ENCODE assay signal across 8 cellular contexts in genomic region chr16:74297296-74297665, GRCh38. TPM values are rescaled to one million over a fixed set of nuclear protein-coding genes. Genes with fewer than 3 reads are reported as not detected.
A peak's percentile ranks its signal among the peaks of the same experiment; 100 is the strongest.
DNase-seq lines count a peak whose midpoint lies in the region; ATAC-seq and TF ChIP-seq lines count a peak whose summit lies in the region.

No MANE protein-coding gene starts in this region.

- no peak for TF ChIP-seq POLR2A in breast epithelium (IDR thresholded peaks at IDR 0.05)

- intact Hi-C loops in breast epithelium (cut with DNase I; ENCODE audit: low total_unique reads): no loop called here

- peaks cover 19% of the 10 kb centered on the region; the same call in 1 of the 2 replicates for H4K20me1 ChIP-seq in SU-DHL-6 (ENCODE audit: low read depth, low read length)

- H3F3A ChIP-seq in SU-DHL-6 (ENCODE audit: insufficient read depth): peaks cover 7% of the 10 kb centered on the region; the same call in 1 of the 2 replicates

- H3K9me3 ChIP-seq in SU-DHL-6 (ENCODE audit: insufficient read depth, low read length) (no peaks in the 10 kb centered on the region), breast epithelium (no peaks in the 10 kb centered on the region)

- peak overlapping the region; percentile 88 for H2AFZ ChIP-seq in SU-DHL-6 (ENCODE audit: low read depth, low read length, severe bottlenecking)

- H3K27ac ChIP-seq in SU-DHL-6 (ENCODE audit: low read depth, low read length) (peak overlapping the region; percentile 90), breast epithelium (peak overlapping the region; percentile 97 to 98)

- peak overlapping the region; percentile 99 for H3K4me2 ChIP-seq in SU-DHL-6 (ENCODE audit: low read depth, low read length, poor library complexity, severe bottlenecking)

- H3K79me2 ChIP-seq in SU-DHL-6 (ENCODE audit: insufficient read depth, low read length): peaks cover 31% of the 10 kb centered on the region

- peaks cover 4 to 10% of the 10 kb centered on the region in 2 donors for H3K4me1 ChIP-seq in breast epithelium

- ATAC-seq in HG02852 (IDR thresholded peaks at IDR 0.05; ENCODE audit: unreplicated experiment) (peak; percentile 30), left lobe of liver (peak; percentile 14), HG03097 (IDR thresholded peaks at IDR 0.05; ENCODE audit: low FRiP score, unreplicated experiment) (no peak)

- H3K4me3 ChIP-seq in GM12875 (ENCODE audit: low read depth, low read length) (peak overlapping the region; percentile 77), SU-DHL-6 (ENCODE audit: insufficient read depth, low read length, poor library complexity, severe bottlenecking) (peak overlapping the region; percentile 98), breast epithelium (peak overlapping the region; percentile 81 to 97 (median 92))

- H3K27me3 ChIP-seq in SU-DHL-6 (ENCODE audit: low read length) (no peaks in the 10 kb centered on the region), breast epithelium (no peaks in the 10 kb centered on the region)

- peak overlapping the region; percentile 88 for H3K9ac ChIP-seq in SU-DHL-6 (ENCODE audit: low read length)

- no peak for TF ChIP-seq CTCF in GM12875 (IDR thresholded peaks at IDR 0.05; ENCODE audit: borderline replicate concordance, insufficient read depth, low read depth, low read length)
- no peak for TF ChIP-seq CTCF in SU-DHL-6 (IDR thresholded peaks at IDR 0.05; ENCODE audit: insufficient read depth, low read length, poor library complexity, severe bottlenecking)
- no peak for TF ChIP-seq CTCF in breast epithelium (IDR thresholded peaks at IDR 0.05)

- no peaks in the 10 kb centered on the region for H3K9me2 ChIP-seq in SU-DHL-6 (replicated peaks; ENCODE audit: insufficient read depth, low read length)

- H3K36me3 ChIP-seq in SU-DHL-6 (ENCODE audit: low read length) (peaks cover 26% of the 10 kb centered on the region), breast epithelium (no peaks in the 10 kb centered on the region)

- DNase-seq in breast epithelium (ENCODE audit: low spot score in 2 of 2) (no peak), left lobe of liver (ENCODE audit: low spot score) (no peak), NCI-H2029 (lab: John Stamatoyannopoulos, UW) (no peak)
- DNase-seq in stimulated activated CD8-positive, alpha-beta memory T cell treated with anti-CD3 and anti-CD28 coated beads, Interleukin-15, amount 100 ng/mL, for 48 hours (ENCODE audit: low read depth in 2 of 2): peak; percentile 17 to 34

RNA-seq across cellular contexts. Expression of gene PSMD7, which starts 0.7 kb away (rescaled TPM):
- total RNA-seq in breast epithelium (10 to 100 TPM; 51.5 to 99.9 (median 76.0) TPM), left lobe of liver (39.4 TPM)

Comparison
In these comparisons a context has a peak if more than half of its experiments do, and no peak if none do; other contexts are left out.
1. DNase-seq: peak in stimulated activated CD8-positive, alpha-beta memory T cell treated with anti-CD3 and anti-CD28 coated beads, Interleukin-15, amount 100 ng/mL, for 48 hours (2 of 2); none in breast epithelium (0 of 2), left lobe of liver (single experiment) and NCI-H2029 (single experiment).
2. Peak in every context shown above with its lines, with median percentiles within 50 percentile points of each other: H3K4me3 ChIP-seq.